In genomic region chr1:32963746-32964460, GRCh38 we compare ENCODE assay signal across 1 cellular context.
A peak's percentile ranks its signal among the peaks of the same experiment; 100 is the strongest.
TF ChIP-seq lines count a peak whose summit lies in the region.

No MANE protein-coding gene starts in this region.

TF ChIP-seq in SK-N-SH, 30 proteins besides CTCF, POLR2A, EP300 and RAD21 (continued from another document):
- TF ChIP-seq, protein P1, sequence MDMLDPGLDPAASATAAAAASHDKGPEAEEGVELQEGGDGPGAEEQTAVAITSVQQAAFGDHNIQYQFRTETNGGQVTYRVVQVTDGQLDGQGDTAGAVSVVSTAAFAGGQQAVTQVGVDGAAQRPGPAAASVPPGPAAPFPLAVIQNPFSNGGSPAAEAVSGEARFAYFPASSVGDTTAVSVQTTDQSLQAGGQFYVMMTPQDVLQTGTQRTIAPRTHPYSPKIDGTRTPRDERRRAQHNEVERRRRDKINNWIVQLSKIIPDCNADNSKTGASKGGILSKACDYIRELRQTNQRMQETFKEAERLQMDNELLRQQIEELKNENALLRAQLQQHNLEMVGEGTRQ (IDR thresholded peaks at IDR 0.05; ENCODE audit: borderline replicate concordance, low read depth, low read length): no peak
- TF ChIP-seq ZBTB33 (IDR thresholded peaks at IDR 0.05; ENCODE audit: borderline replicate concordance, low read depth) (no peak), PBX3 (IDR thresholded peaks at IDR 0.05) (no peak), TEAD4 (IDR thresholded peaks at IDR 0.05; ENCODE audit: borderline replicate concordance, insufficient read depth) (no peak), CHD2 (IDR thresholded peaks at IDR 0.05; ENCODE audit: low read length, partially characterized antibody) (no peak), MXI1 (IDR thresholded peaks at IDR 0.05; ENCODE audit: low read depth, low read length) (peak; percentile 63; the same call in 1 of the 2 replicates)
